10 cellular contexts compared by ENCODE assay signal in the genomic region with DNA sequence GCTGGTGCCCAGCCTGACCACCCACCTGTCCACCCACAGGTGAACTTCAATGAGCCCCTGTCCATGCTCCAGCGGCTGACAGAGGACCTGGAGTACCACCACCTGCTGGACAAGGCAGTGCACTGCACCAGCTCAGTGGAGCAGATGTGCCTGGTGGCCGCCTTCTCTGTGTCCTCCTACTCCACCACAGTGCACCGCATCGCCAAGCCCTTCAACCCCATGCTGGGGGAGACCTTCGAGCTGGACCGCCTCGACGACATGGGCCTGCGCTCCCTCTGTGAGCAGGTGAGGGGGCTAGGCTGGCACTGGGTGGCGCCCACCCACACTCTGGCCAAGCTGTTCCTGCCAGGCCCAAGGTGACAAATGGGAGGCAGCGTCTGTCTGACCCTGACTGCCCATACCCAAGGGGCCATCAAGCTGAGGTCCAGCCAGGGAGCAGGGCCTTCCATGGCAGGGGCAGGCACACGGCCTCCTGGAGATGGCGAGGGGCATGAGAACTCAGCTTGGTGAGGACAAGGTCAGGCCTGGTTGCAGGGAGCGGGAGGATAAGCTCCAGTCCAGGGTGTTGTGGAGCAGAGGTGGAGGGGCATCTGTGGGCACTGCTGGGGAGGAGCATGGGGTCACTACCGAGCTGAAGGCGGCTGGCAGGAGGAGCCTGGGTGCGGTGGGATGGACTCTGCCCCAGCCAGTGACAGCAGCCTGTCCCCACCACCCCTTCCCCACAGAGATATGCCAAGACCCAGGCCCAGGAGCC.
DNase-seq lines count a peak whose midpoint lies in the region; ATAC-seq and TF ChIP-seq lines count a peak whose summit lies in the region.
"Had no signal": no experiment of that assay in that cellular context is flagged by ENCODE, and none has a peak within 500 bp of the region (broad histone marks: within the 10 kb centered on the region; RNA-seq: fewer than 3 reads in every experiment).

No MANE protein-coding gene starts in this region.

- no peak overlapping the region for H3K4me3 ChIP-seq in GM12865 (ENCODE audit: low read depth, low read length)
- H3K4me3 ChIP-seq: ovary had no signal

- H3K36me3 Mint-ChIP-seq in activated naive CD8-positive, alpha-beta T cell treated with anti-CD3 and anti-CD28 coated beads, Interleukin-2, amount 50 U/mL, for 24 hours (ENCODE audit: low read depth) = no peaks in the 10 kb centered on the region

- TF ChIP-seq CTCF in GM12865 (IDR thresholded peaks at IDR 0.05; ENCODE audit: insufficient read depth, low read depth, low read length, missing control alignments) = peak; percentile 90

- H3K4me3 Mint-ChIP-seq in activated naive CD8-positive, alpha-beta T cell treated with anti-CD3 and anti-CD28 coated beads, Interleukin-2, amount 50 U/mL, for 24 hours = no peak overlapping the region
- H3K4me3 Mint-ChIP-seq: T-helper 1 cell treated with Interleukin-12 subunit alpha and Interleukin-12 subunit beta and Interleukin-4 antibody, amounts not matched to agents 30 μg/mL and 1 μg/mL, for 36 hours had no signal

- DNase-seq in GM12865 (ENCODE audit: low read depth) = peak; percentile 49
- DNase-seq in NCI-H526 treated with DMSO at 0.1 percent for 48 hours (lab: John Stamatoyannopoulos, UW) = peak; percentile 6
- DNase-seq in activated naive CD8-positive, alpha-beta T cell treated with anti-CD3 and anti-CD28 coated beads, Interleukin-2, amount 50 U/mL, for 24 hours = peak; percentile 40
- DNase-seq in hepatic stellate cell (ENCODE audit: low spot score) = peak; percentile 76
- DNase-seq in stimulated activated CD4-positive, alpha-beta T cell treated with anti-CD3 and anti-CD28 coated beads, Interleukin-2, amount 100 ng/mL, for 48 hours = peak; percentile 19 to 39
- DNase-seq in NCI-H1105 (lab: John Stamatoyannopoulos, UW) = no peak
- no peak for DNase-seq in NCI-H1436 (lab: John Stamatoyannopoulos, UW)

- no peak overlapping the region for H3K27ac Mint-ChIP-seq in activated naive CD8-positive, alpha-beta T cell treated with anti-CD3 and anti-CD28 coated beads, Interleukin-2, amount 50 U/mL, for 24 hours
- H3K27ac Mint-ChIP-seq: T-helper 1 cell treated with Interleukin-12 subunit alpha and Interleukin-12 subunit beta and Interleukin-4 antibody, amounts not matched to agents 30 μg/mL and 1 μg/mL, for 36 hours had no signal

- ATAC-seq in activated naive CD8-positive, alpha-beta T cell treated with anti-CD3 and anti-CD28 coated beads, Interleukin-2, amount 50 U/mL, for 24 hours = peak; percentile 47
- no peak for ATAC-seq in GM21526 (IDR thresholded peaks at IDR 0.05; ENCODE audit: low FRiP score, unreplicated experiment)

- H3K9me3 Mint-ChIP-seq in activated naive CD8-positive, alpha-beta T cell treated with anti-CD3 and anti-CD28 coated beads, Interleukin-2, amount 50 U/mL, for 24 hours = no peaks in the 10 kb centered on the region
- H3K9me3 Mint-ChIP-seq: T-helper 1 cell treated with Interleukin-12 subunit alpha and Interleukin-12 subunit beta and Interleukin-4 antibody, amounts not matched to agents 30 μg/mL and 1 μg/mL, for 36 hours had no signal

- H3K27me3 Mint-ChIP-seq in activated naive CD8-positive, alpha-beta T cell treated with anti-CD3 and anti-CD28 coated beads, Interleukin-2, amount 50 U/mL, for 24 hours = no peaks in the 10 kb centered on the region

- peaks cover 16% of the 10 kb centered on the region for H3K4me1 Mint-ChIP-seq in activated naive CD8-positive, alpha-beta T cell treated with anti-CD3 and anti-CD28 coated beads, Interleukin-2, amount 50 U/mL, for 24 hours

Comparison
In these comparisons a context has a peak if more than half of its experiments do, and no peak if none do; other contexts are left out.
1. DNase-seq: peak in GM12865 (single experiment), NCI-H526 treated with DMSO at 0.1 percent for 48 hours (single experiment), activated naive CD8-positive, alpha-beta T cell treated with anti-CD3 and anti-CD28 coated beads, Interleukin-2, amount 50 U/mL, for 24 hours (single experiment), hepatic stellate cell (single experiment) and stimulated activated CD4-positive, alpha-beta T cell treated with anti-CD3 and anti-CD28 coated beads, Interleukin-2, amount 100 ng/mL, for 48 hours (2 of 2); none in NCI-H1105 (single experiment) and NCI-H1436 (single experiment).